1 cellular context compared by ENCODE assay signal in the genomic region with DNA sequence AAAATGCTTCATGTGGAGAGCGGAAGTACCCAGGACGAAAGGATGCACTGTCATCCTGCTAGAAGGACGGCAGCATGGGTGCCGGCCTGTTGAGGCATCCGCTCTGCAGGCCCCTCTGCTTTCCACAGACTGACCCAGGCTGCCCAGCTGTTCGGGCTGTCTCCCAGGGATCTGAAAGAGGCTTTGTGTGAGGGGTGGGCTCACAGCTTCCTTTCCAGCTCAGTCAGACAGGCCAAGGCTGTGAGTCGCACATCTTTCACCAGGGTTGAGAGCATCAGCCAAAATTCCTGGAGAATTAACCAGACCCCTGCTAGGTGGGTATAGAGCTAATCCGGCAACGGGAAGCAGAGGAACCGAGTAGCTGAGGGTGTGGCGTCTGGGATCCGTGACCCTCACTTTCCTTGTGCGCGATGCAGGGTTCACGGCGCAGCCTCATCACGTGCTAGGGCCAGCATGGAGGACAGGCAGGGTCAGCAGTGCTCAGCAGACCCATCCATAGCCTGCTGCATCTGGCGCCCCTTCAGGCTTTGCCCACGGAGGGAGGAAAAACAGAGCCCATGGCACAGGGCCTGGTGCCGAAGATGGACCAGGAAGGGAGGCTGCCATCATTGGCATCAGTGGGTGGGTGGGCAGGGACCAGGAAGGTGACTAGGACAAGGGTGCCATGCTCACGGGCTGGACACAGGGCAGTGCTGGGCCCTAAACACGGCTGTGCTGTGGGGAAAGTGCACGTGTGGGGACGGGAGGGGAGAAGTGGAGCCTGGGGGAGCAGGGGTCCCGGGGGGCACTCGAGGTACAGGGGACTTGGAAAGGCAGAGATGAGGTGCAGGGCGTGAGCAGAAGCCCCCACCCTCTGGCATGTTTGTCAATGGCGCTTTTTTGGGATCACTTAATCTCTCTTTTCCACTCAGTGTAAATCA.
A peak's percentile ranks its signal among the peaks of the same experiment; 100 is the strongest.
TF ChIP-seq lines count a peak whose summit lies in the region.

No MANE protein-coding gene starts in this region.

TF ChIP-seq in HepG2, 621 proteins besides CTCF, POLR2A, EP300 and RAD21:
- TF ChIP-seq AGO1 (IDR thresholded peaks at IDR 0.05; ENCODE audit: low read depth, low read length, poor library complexity, severe bottlenecking) (peak; percentile 11), PRMT3 (CRISPR knock-in tag; IDR thresholded peaks at IDR 0.05; ENCODE audit: borderline replicate concordance, low read depth) (no peak), KLF9 (CRISPR knock-in tag; IDR thresholded peaks at IDR 0.05; ENCODE audit: low read depth) (no peak), NFIC (IDR thresholded peaks at IDR 0.05; ENCODE audit: low read length) (no peak)
- TF ChIP-seq, protein P1, sequence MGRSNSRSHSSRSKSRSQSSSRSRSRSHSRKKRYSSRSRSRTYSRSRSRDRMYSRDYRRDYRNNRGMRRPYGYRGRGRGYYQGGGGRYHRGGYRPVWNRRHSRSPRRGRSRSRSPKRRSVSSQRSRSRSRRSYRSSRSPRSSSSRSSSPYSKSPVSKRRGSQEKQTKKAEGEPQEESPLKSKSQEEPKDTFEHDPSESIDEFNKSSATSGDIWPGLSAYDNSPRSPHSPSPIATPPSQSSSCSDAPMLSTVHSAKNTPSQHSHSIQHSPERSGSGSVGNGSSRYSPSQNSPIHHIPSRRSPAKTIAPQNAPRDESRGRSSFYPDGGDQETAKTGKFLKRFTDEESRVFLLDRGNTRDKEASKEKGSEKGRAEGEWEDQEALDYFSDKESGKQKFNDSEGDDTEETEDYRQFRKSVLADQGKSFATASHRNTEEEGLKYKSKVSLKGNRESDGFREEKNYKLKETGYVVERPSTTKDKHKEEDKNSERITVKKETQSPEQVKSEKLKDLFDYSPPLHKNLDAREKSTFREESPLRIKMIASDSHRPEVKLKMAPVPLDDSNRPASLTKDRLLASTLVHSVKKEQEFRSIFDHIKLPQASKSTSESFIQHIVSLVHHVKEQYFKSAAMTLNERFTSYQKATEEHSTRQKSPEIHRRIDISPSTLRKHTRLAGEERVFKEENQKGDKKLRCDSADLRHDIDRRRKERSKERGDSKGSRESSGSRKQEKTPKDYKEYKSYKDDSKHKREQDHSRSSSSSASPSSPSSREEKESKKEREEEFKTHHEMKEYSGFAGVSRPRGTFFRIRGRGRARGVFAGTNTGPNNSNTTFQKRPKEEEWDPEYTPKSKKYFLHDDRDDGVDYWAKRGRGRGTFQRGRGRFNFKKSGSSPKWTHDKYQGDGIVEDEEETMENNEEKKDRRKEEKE (IDR thresholded peaks at IDR 0.05): no peak
